In genomic region chr9:136019681-136020060, GRCh38 we compare ENCODE assay signal across 22 cellular contexts. TPM values are rescaled to one million over a fixed set of nuclear protein-coding genes. Genes with fewer than 3 reads are reported as not detected.
A peak's percentile ranks its signal among the peaks of the same experiment; 100 is the strongest.
DNase-seq lines count a peak whose midpoint lies in the region; ATAC-seq, FAIRE-seq and TF ChIP-seq lines count a peak whose summit lies in the region.
"Had no signal": no experiment of that assay in that cellular context is flagged by ENCODE, and none has a peak within 500 bp of the region (broad histone marks: within the 10 kb centered on the region; RNA-seq: fewer than 3 reads in every experiment).

No MANE protein-coding gene starts in this region.

- H2BK15ac ChIP-seq in H1 (ENCODE audit: low read length), result 0 out of 2 replicates have a peak overlapping the region, but pooled peaks have one; percentile 61

- in situ Hi-C loops in HepG2 (cut with HindIII; ENCODE audit: extremely low pct_ligation_motif_present, low pct_unique_long_range_greater_than_20kb), result no loop called here

- no peak overlapping the region for H3K14ac ChIP-seq in H1 (ENCODE audit: insufficient read length)

- no peak overlapping the region for H3K4me3 Mint-ChIP-seq in activated CD8-positive, alpha-beta memory T cell treated with anti-CD3 and anti-CD28 coated beads, Interleukin-2, amount 10 ng/mL, durations not matched to agents 7 days and 5 days
- H3K4me3 Mint-ChIP-seq in activated CD4-positive, alpha-beta T cell treated with anti-CD3 and anti-CD28 coated beads, Interleukin-2, amount 10 ng/mL, durations not matched to agents 7 days and 5 days, result no peak overlapping the region
- no peak overlapping the region for H3K4me3 Mint-ChIP-seq in activated T-cell treated with anti-CD3 and anti-CD28 coated beads, Interleukin-2, amount 50 U/mL, for 24 hours

- POLR2A ChIA-PET in HepG2 (lab: Yijun Ruan, JAX), result interaction anchor here (1.7 kb wide), 1 partner anchor 26 kb away, joined by 4 read pairs; no protein-coding TSS in a partner anchor
- POLR2A ChIA-PET in H1 (lab: Charles Lee; ENCODE audit: partially characterized antibody), result interaction anchor here (0.9 to 1.7 kb wide), 2 partner anchors 17 to 32 kb away, joined by 4 to 5 read pairs; no protein-coding TSS in a partner anchor
- POLR2A ChIA-PET in activated CD4-positive, alpha-beta T cell treated with anti-CD3 and anti-CD28 coated beads, Interleukin-2, amount 10 ng/mL, durations not matched to agents 7 days and 5 days (lab: Charles Lee), result no interaction called here

- no peaks in the 10 kb centered on the region for H3K9me3 Mint-ChIP-seq in activated CD8-positive, alpha-beta memory T cell treated with anti-CD3 and anti-CD28 coated beads, Interleukin-2, amount 10 ng/mL, durations not matched to agents 7 days and 5 days (ENCODE audit: low read depth)
- no peaks in the 10 kb centered on the region for H3K9me3 Mint-ChIP-seq in activated CD4-positive, alpha-beta T cell treated with anti-CD3 and anti-CD28 coated beads, Interleukin-2, amount 10 ng/mL, durations not matched to agents 7 days and 5 days
- H3K9me3 Mint-ChIP-seq in activated T-cell treated with anti-CD3 and anti-CD28 coated beads, Interleukin-2, amount 50 U/mL, for 24 hours, result no peaks in the 10 kb centered on the region

- H3K23me2 ChIP-seq in H1 (ENCODE audit: low read depth, low read length), result peaks cover 5% of the 10 kb centered on the region; the same call in 1 of the 2 replicates

- no peak overlapping the region for H4K5ac ChIP-seq in H1 (ENCODE audit: insufficient read length, low read depth, low read length)

- H3K9ac ChIP-seq in HepG2 (ENCODE audit: insufficient read depth, low read depth, low read length) (no peak overlapping the region), H1 (replicated peaks in 1 of 4; ENCODE audit: extremely low read depth in 1 of 4, low read depth in 3 of 4, low read length in 3 of 4) (no peak overlapping the region)
- H3K9ac ChIP-seq: KMS-11 had no signal

- DNase-seq in activated CD8-positive, alpha-beta memory T cell treated with anti-CD3 and anti-CD28 coated beads, Interleukin-2, amount 50 U/mL, for 4 hours, result peak; percentile 6
- no peak for DNase-seq in activated CD8-positive, alpha-beta memory T cell treated with anti-CD3 and anti-CD28 coated beads, Interleukin-2, amount 10 ng/mL, durations not matched to agents 7 days and 5 days
- peak in 2 of 3 donors; percentile 46 to 52 for DNase-seq in right lobe of liver
- DNase-seq in HepG2 (ENCODE audit: low spot score), result no peak
- peak in 1 of 2 experiments; percentile 41 for DNase-seq in H1 (ENCODE audit: low read depth in 1 of 2, low spot score in 2 of 2)
- DNase-seq in sigmoid colon, result peak; percentile 58
- no peak for DNase-seq in activated CD4-positive, alpha-beta T cell treated with anti-CD3 and anti-CD28 coated beads, Interleukin-2, amount 10 ng/mL, durations not matched to agents 7 days and 5 days
- no peak for DNase-seq in activated T-cell treated with anti-CD3 and anti-CD28 coated beads, Interleukin-2, amount 50 U/mL, for 24 hours
- DNase-seq: AML-193, GOT3, IMR-90, NCI-H1092 treated with DMSO at 0.1 percent for 48 hours, NCI-H1436 treated with DMSO at 0.1 percent for 48 hours, NCI-H1930, NCI-H2227 treated with DMSO at 0.1 percent for 48 hours, NCI-H510A, NCI-H748 treated with DMSO at 0.1 percent for 48 hours had no signal

- H3K27me3 ChIP-seq in right lobe of liver (no peaks in the 10 kb centered on the region), HepG2 (ENCODE audit: control insufficient read depth in 1 of 2, insufficient read depth in 2 of 2, low read length in 2 of 2) (no peaks in the 10 kb centered on the region), H1 (replicated peaks in 1 of 4; ENCODE audit: control insufficient read depth in 3 of 4, extremely low read depth in 1 of 4, insufficient read depth in 3 of 4, low read length in 3 of 4) (no peaks in the 10 kb centered on the region; a peak in 1 of 7 replicates), sigmoid colon (no peaks in the 10 kb centered on the region)

- intact Hi-C loops in right lobe of liver (cut with DNase I), result no loop called here
- intact Hi-C loops in HepG2 (cut with micrococcal nuclease; ENCODE audit: unreplicated experiment), result no loop called here
- intact Hi-C loops in sigmoid colon (cut with DNase I), result no loop called here

- peak overlapping the region; percentile 54 for H4K91ac ChIP-seq in H1 (replicated peaks; ENCODE audit: insufficient read length, low read length)

- H2BK120ac ChIP-seq in H1 (replicated peaks; ENCODE audit: low read depth, low read length), result no peak overlapping the region

- no peak overlapping the region for H3K18ac ChIP-seq in H1 (ENCODE audit: extremely low read depth, low read length)

- H3K27ac ChIP-seq in right lobe of liver, result no peak overlapping the region
- H3K27ac ChIP-seq in HepG2 (ENCODE audit: extremely low read length, insufficient read depth, low read length), result no peak overlapping the region
- no peak overlapping the region for H3K27ac ChIP-seq in H1 (ENCODE audit: low read depth, low read length)
- no peak overlapping the region for H3K27ac ChIP-seq in sigmoid colon
- H3K27ac ChIP-seq: C4-2B, KMS-11 had no signal

- H2AFZ ChIP-seq in HepG2 (ENCODE audit: low read length) (no peak overlapping the region), H1 (ENCODE audit: low read length) (no peak overlapping the region)

- H4K20me1 ChIP-seq in HepG2 (ENCODE audit: insufficient read depth, low read length) (no peaks in the 10 kb centered on the region), H1 (replicated peaks in 1 of 2; ENCODE audit: control insufficient read depth in 1 of 2, insufficient read depth in 2 of 2, low read length in 2 of 2) (peaks cover 0 to 8% of the 10 kb centered on the region in 2 experiments)

- H2BK5ac ChIP-seq in H1 (ENCODE audit: low read depth, low read length), result peak overlapping the region; percentile 35; the same call in 1 of the 2 replicates

- H3K36me3 ChIP-seq in right lobe of liver (no peaks in the 10 kb centered on the region), HepG2 (replicated peaks in 1 of 2; ENCODE audit: control insufficient read depth in 1 of 2, insufficient read depth in 2 of 2, low read length in 2 of 2) (peaks cover 10 to 16% of the 10 kb centered on the region in 2 experiments; a peak in 3 of 5 replicates), H1 (ENCODE audit: control insufficient read depth in 2 of 4, insufficient read depth in 4 of 4, low read length in 3 of 4) (no peaks in the 10 kb centered on the region; a peak in 1 of 8 replicates), sigmoid colon (peaks cover 0 to 32% (median 2%) of the 10 kb centered on the region in 4 donors)

- H3K27ac Mint-ChIP-seq in activated CD8-positive, alpha-beta memory T cell treated with anti-CD3 and anti-CD28 coated beads, Interleukin-2, amount 10 ng/mL, durations not matched to agents 7 days and 5 days, result no peak overlapping the region
- no peak overlapping the region for H3K27ac Mint-ChIP-seq in activated CD4-positive, alpha-beta T cell treated with anti-CD3 and anti-CD28 coated beads, Interleukin-2, amount 10 ng/mL, durations not matched to agents 7 days and 5 days
- H3K27ac Mint-ChIP-seq in activated T-cell treated with anti-CD3 and anti-CD28 coated beads, Interleukin-2, amount 50 U/mL, for 24 hours, result no peak overlapping the region

- no TSS peak for BruUV-seq in HepG2 (replicated peaks; lab: Mats Ljungman, UMichigan)

- TF ChIP-seq EP300 in HepG2 (IDR thresholded peaks at IDR 0.05; ENCODE audit: low read depth in 2 of 2, low read length in 2 of 2) (no peak), HepG2 (CRISPR knock-in tag; IDR thresholded peaks at IDR 0.05; ENCODE audit: borderline replicate concordance) (no peak), H1 (IDR thresholded peaks at IDR 0.05; ENCODE audit: borderline replicate concordance in 1 of 2, low read depth in 2 of 2, low read length in 2 of 2) (no peak), sigmoid colon (IDR thresholded peaks at IDR 0.05) (no peak)

- H3K4me2 ChIP-seq in HepG2 (ENCODE audit: low read depth, low read length) (no peak overlapping the region), H1 (ENCODE audit: insufficient read depth in 1 of 2, low read depth in 2 of 2, low read length in 2 of 2) (no peak overlapping the region)
- H3K4me2 ChIP-seq: KMS-11 had no signal

- no peak overlapping the region for H3K4ac ChIP-seq in H1 (replicated peaks; ENCODE audit: insufficient read length, low read depth, low read length)

- peaks cover 14% of the 10 kb centered on the region for H3K79me1 ChIP-seq in H1 (ENCODE audit: low read depth, low read length)

- ATAC-seq in activated CD8-positive, alpha-beta memory T cell treated with anti-CD3 and anti-CD28 coated beads, Interleukin-2, amount 10 ng/mL, durations not matched to agents 7 days and 5 days, result no peak
- no peak for ATAC-seq in right lobe of liver
- no peak for ATAC-seq in HepG2

- peaks cover 17% of the 10 kb centered on the region for H3K79me2 ChIP-seq in HepG2 (ENCODE audit: insufficient read depth, low read length)
- peaks cover 0 to 4% of the 10 kb centered on the region in 2 experiments; a peak in 2 of 4 replicates for H3K79me2 ChIP-seq in H1 (ENCODE audit: control insufficient read depth in 1 of 2, insufficient read depth in 2 of 2, low read length in 2 of 2)

- no peak overlapping the region for H3K23ac ChIP-seq in H1 (ENCODE audit: insufficient read length)

- CTCF ChIA-PET in activated CD8-positive, alpha-beta memory T cell treated with anti-CD3 and anti-CD28 coated beads, Interleukin-2, amount 10 ng/mL, durations not matched to agents 7 days and 5 days (lab: Charles Lee), result no interaction called here
- CTCF ChIA-PET in HepG2 (lab: Yijun Ruan, JAX; ENCODE audit: low intra/inter-chr PET ratio, low total read pairs) (no interaction called here), H1 (lab: Charles Lee; ENCODE audit: partially characterized antibody) (interaction anchor here (1.2 to 2.6 kb wide), 5 partner anchors 10 to 71 kb away, joined by 3 to 17 read pairs (median 4); no protein-coding TSS in a partner anchor)
- CTCF ChIA-PET in activated CD4-positive, alpha-beta T cell treated with anti-CD3 and anti-CD28 coated beads, Interleukin-2, amount 10 ng/mL, durations not matched to agents 7 days and 5 days (lab: Charles Lee), result no interaction called here

- TF ChIP-seq RAD21 in HepG2 (CRISPR knock-in tag; IDR thresholded peaks at IDR 0.05), result no peak
- TF ChIP-seq RAD21 in H1 (IDR thresholded peaks at IDR 0.05 in 1 of 2, conservative IDR thresholded peaks at IDR 0.05 in 1 of 2; ENCODE audit: low read depth in 2 of 2, low read length in 2 of 2), result no peak

- H2BK20ac ChIP-seq in H1 (ENCODE audit: low read length), result no peak overlapping the region

- H3K4me1 ChIP-seq in right lobe of liver (peaks cover 0 to 1% (median 0%) of the 10 kb centered on the region in 4 donors), HepG2 (ENCODE audit: insufficient read depth, low read length) (peaks cover 20% of the 10 kb centered on the region), H1 (replicated peaks in 1 of 4; ENCODE audit: control insufficient read depth in 3 of 4, insufficient read depth in 4 of 4, low read length in 3 of 4) (peaks cover 4 to 30% (median 21%) of the 10 kb centered on the region in 4 experiments), sigmoid colon (peaks cover 0 to 63% (median 52%) of the 10 kb centered on the region in 4 donors)

- H2AK5ac ChIP-seq in H1 (ENCODE audit: low read depth, low read length), result no peak overlapping the region

- no peak overlapping the region for H3K56ac ChIP-seq in H1 (replicated peaks; ENCODE audit: insufficient read length, low read depth, low read length)

- TF ChIP-seq CTCF in right lobe of liver (IDR thresholded peaks at IDR 0.05) (no peak), HepG2 (CRISPR knock-in tag; IDR thresholded peaks at IDR 0.05) (no peak), H1 (IDR thresholded peaks at IDR 0.05; ENCODE audit: control extremely low read depth in 1 of 3, insufficient read depth in 1 of 3, low read depth in 1 of 3, low read length in 3 of 3) (no peak), sigmoid colon (IDR thresholded peaks at IDR 0.05) (no peak)

- peaks cover 7% of the 10 kb centered on the region for H3K4me1 Mint-ChIP-seq in activated CD8-positive, alpha-beta memory T cell treated with anti-CD3 and anti-CD28 coated beads, Interleukin-2, amount 10 ng/mL, durations not matched to agents 7 days and 5 days
- H3K4me1 Mint-ChIP-seq in activated CD4-positive, alpha-beta T cell treated with anti-CD3 and anti-CD28 coated beads, Interleukin-2, amount 10 ng/mL, durations not matched to agents 7 days and 5 days, result no peaks in the 10 kb centered on the region
- H3K4me1 Mint-ChIP-seq in activated T-cell treated with anti-CD3 and anti-CD28 coated beads, Interleukin-2, amount 50 U/mL, for 24 hours (ENCODE audit: low read depth), result peaks cover 6% of the 10 kb centered on the region

- FAIRE-seq in HepG2 (lab: Jason Lieb, UNC), result no peak
- no peak for FAIRE-seq in H1 (lab: Jason Lieb, UNC)
- FAIRE-seq: G401.6, GM12892, HTR-8/SVneo had no signal

- no peak overlapping the region for H2BK12ac ChIP-seq in H1 (ENCODE audit: low read depth, low read length)

- 90% methylated on average over 8 of the region's 19 CpGs for WGBS in right lobe of liver (ENCODE audit: insufficient coverage, low coverage, low lambda C conversion rate, missing lambda C conversion rate)
- WGBS in HepG2 (ENCODE audit: low lambda C conversion rate), result 97% methylated on average over 18 of the region's 19 CpGs
- 86% methylated on average over 11 of the region's 19 CpGs; no CpG with 5 or more reads in 1 of the 2 experiments for WGBS in H1 (ENCODE audit: extremely low coverage in 1 of 2, insufficient coverage in 1 of 2, insufficient read length in 1 of 2, insufficient replicate concordance in 2 of 2, low coverage in 1 of 2, low lambda C conversion rate in 2 of 2, missing lambda C conversion rate in 1 of 2), 2 experiments
- 95 to 97% methylated on average over 19 of the region's 19 CpGs for WGBS in sigmoid colon, 2 donors

- no peak overlapping the region; the same call in 1 of the 2 replicates for H4K8ac ChIP-seq in H1 (ENCODE audit: extremely low read depth, insufficient read depth, low read length)

- H3K4me3 ChIP-seq in right lobe of liver (no peak overlapping the region), HepG2 (replicated peaks in 1 of 3; ENCODE audit: insufficient read depth in 1 of 3, low read depth in 2 of 3, low read length in 3 of 3) (no peak overlapping the region), H1 (ENCODE audit: extremely low read depth in 1 of 4, insufficient read depth in 2 of 4, low read depth in 3 of 4, low read length in 4 of 4) (no peak overlapping the region), sigmoid colon (no peak overlapping the region)

- no peaks in the 10 kb centered on the region for H3K27me3 Mint-ChIP-seq in activated CD8-positive, alpha-beta memory T cell treated with anti-CD3 and anti-CD28 coated beads, Interleukin-2, amount 10 ng/mL, durations not matched to agents 7 days and 5 days
- H3K27me3 Mint-ChIP-seq in activated CD4-positive, alpha-beta T cell treated with anti-CD3 and anti-CD28 coated beads, Interleukin-2, amount 10 ng/mL, durations not matched to agents 7 days and 5 days, result no peaks in the 10 kb centered on the region
- H3K27me3 Mint-ChIP-seq in activated T-cell treated with anti-CD3 and anti-CD28 coated beads, Interleukin-2, amount 50 U/mL, for 24 hours, result no peaks in the 10 kb centered on the region

- H3K9me3 ChIP-seq in right lobe of liver (no peaks in the 10 kb centered on the region), HepG2 (ENCODE audit: low read length) (no peaks in the 10 kb centered on the region), H1 (ENCODE audit: insufficient read depth in 2 of 2, low read depth in 1 of 2, low read length in 1 of 2) (no peaks in the 10 kb centered on the region), sigmoid colon (no peaks in the 10 kb centered on the region)

- no peaks in the 10 kb centered on the region for H3K36me3 Mint-ChIP-seq in activated CD8-positive, alpha-beta memory T cell treated with anti-CD3 and anti-CD28 coated beads, Interleukin-2, amount 10 ng/mL, durations not matched to agents 7 days and 5 days
- H3K36me3 Mint-ChIP-seq in activated CD4-positive, alpha-beta T cell treated with anti-CD3 and anti-CD28 coated beads, Interleukin-2, amount 10 ng/mL, durations not matched to agents 7 days and 5 days (ENCODE audit: low read depth), result no peaks in the 10 kb centered on the region
- H3K36me3 Mint-ChIP-seq in activated T-cell treated with anti-CD3 and anti-CD28 coated beads, Interleukin-2, amount 50 U/mL, for 24 hours (ENCODE audit: low read depth), result no peaks in the 10 kb centered on the region

- TF ChIP-seq POLR2A in right lobe of liver (IDR thresholded peaks at IDR 0.05) (no peak), HepG2 (IDR thresholded peaks at IDR 0.05; ENCODE audit: insufficient read depth in 1 of 2, low read depth in 2 of 2, low read length in 2 of 2) (no peak), H1 (IDR thresholded peaks at IDR 0.05; ENCODE audit: control extremely low read depth in 1 of 2, low read depth in 2 of 2, low read length in 2 of 2) (no peak), sigmoid colon (IDR thresholded peaks at IDR 0.05) (no peak)

RNA-seq across cellular contexts. Expression of gene UBAC1, which starts 58.5 kb away (rescaled TPM):
- 10 to 100 TPM; 32.6 to 36.5 TPM for total RNA-seq in activated CD8-positive, alpha-beta memory T cell treated with anti-CD3 and anti-CD28 coated beads, Interleukin-2, amount 10 ng/mL, durations not matched to agents 7 days and 5 days
- 10 to 100 TPM; 15.2 to 27.0 (median 16.5) TPM for total RNA-seq in right lobe of liver
- 28.7 and 32.2 TPM in 2 replicates for total RNA-seq in HepG2 (2016; rRNA removed; fragmentation: Illumina TruSeq; extraction: Trizol)
- total RNA-seq in HepG2 (2016; cell fraction: cytosol; rRNA removed; fragmentation: Illumina TruSeq; extraction: Trizol; ENCODE audit: low read depth), result 64.3 and 65.0 TPM in 2 replicates
- 24.0 and 31.6 TPM in 2 replicates for total RNA-seq in HepG2 (2016; cell fraction: insoluble cytoplasmic fraction; rRNA removed; fragmentation: Illumina TruSeq; extraction: Trizol)
- 72.1 and 78.0 TPM in 2 replicates for total RNA-seq in HepG2 (2016; cell fraction: membrane; rRNA removed; fragmentation: Illumina TruSeq; extraction: Trizol)
- 18.2 and 19.5 TPM in 2 replicates for total RNA-seq in HepG2 (2016; cell fraction: nucleus; rRNA removed; fragmentation: Illumina TruSeq; extraction: Trizol)
- polyA plus RNA-seq in HepG2 (2011; rRNA removed), result 30.2 and 34.1 TPM in 2 replicates
- 21.2 and 27.8 TPM in 2 replicates for polyA plus RNA-seq in HepG2 (2011; cell fraction: cytosol; rRNA removed)
- polyA plus RNA-seq in HepG2 (2011; cell fraction: nucleus; rRNA removed), result 62.0 and 64.4 TPM in 2 replicates
- polyA plus RNA-seq in HepG2 (2012), result 11.8 and 12.0 TPM in 2 replicates
- 61.3 and 64.0 TPM in 2 replicates for polyA plus RNA-seq in HepG2 (2016; cell fraction: cytosol; fragmentation: Illumina TruSeq; extraction: Trizol; ENCODE audit: low read depth)
- 30.7 and 32.1 TPM in 2 replicates for polyA plus RNA-seq in HepG2 (2016; cell fraction: insoluble cytoplasmic fraction; fragmentation: Illumina TruSeq; extraction: Trizol; ENCODE audit: low read depth)
- polyA plus RNA-seq in HepG2 (2016; cell fraction: membrane; fragmentation: Illumina TruSeq; extraction: Trizol; ENCODE audit: low read depth), result 65.3 TPM in 2 replicates
- polyA plus RNA-seq in HepG2 (2016; cell fraction: nucleus; fragmentation: Illumina TruSeq; extraction: Trizol; ENCODE audit: insufficient read depth, low read depth), result 36.3 and 39.7 TPM in 2 replicates
- 13.4 and 58.0 TPM in 2 replicates for polyA minus RNA-seq in HepG2 (2011; rRNA and poly(A)+ RNA removed; ENCODE audit: low replicate concordance)
- 6.0 and 8.0 TPM in 2 replicates for polyA minus RNA-seq in HepG2 (2011; cell fraction: cytosol; rRNA and poly(A)+ RNA removed)
- 11.2 and 18.6 TPM in 2 replicates for polyA minus RNA-seq in HepG2 (2011; cell fraction: nucleus; rRNA and poly(A)+ RNA removed)
- 59.3 and 63.1 TPM in 2 replicates for total RNA-seq in H1 (2021; fragmentation: NEBNext Ultra II Directional; extraction: Animal tissue kit (Norgen Biotek cat#: 25700))
- polyA plus RNA-seq in H1 (2011; rRNA removed), result 85.2 and 105 TPM in 2 replicates
- 74.8 TPM for polyA plus RNA-seq in H1 (2011; cell fraction: cytosol; rRNA removed)
- 68.0 TPM for polyA plus RNA-seq in H1 (2011; cell fraction: nucleus; rRNA removed)
- polyA plus RNA-seq in H1 (2012, experiment 1 of 2), result 40.4 to 56.7 TPM (median 50.5 TPM) in 4 replicates
- polyA plus RNA-seq in H1 (2012, experiment 2 of 2), result 65.3 TPM
- polyA plus RNA-seq in H1 (2013, experiment 1 of 2), result 51.1 TPM
- polyA plus RNA-seq in H1 (2013, experiment 2 of 2), result 54.0 TPM
- polyA minus RNA-seq in H1 (2011; rRNA and poly(A)+ RNA removed), result 21.6 and 41.3 TPM in 2 replicates
- 26.6 TPM for polyA minus RNA-seq in H1 (2011; cell fraction: cytosol; rRNA and poly(A)+ RNA removed)
- 19.2 TPM for polyA minus RNA-seq in H1 (2011; cell fraction: nucleus; rRNA and poly(A)+ RNA removed)
- total RNA-seq in sigmoid colon, result 10 to 100 TPM; 57.4 to 80.9 (median 67.3) TPM
- 10 to 100 TPM; 60.8 to 76.3 (median 71.8) TPM for polyA plus RNA-seq in sigmoid colon
- total RNA-seq in activated CD4-positive, alpha-beta T cell treated with anti-CD3 and anti-CD28 coated beads, Interleukin-2, amount 10 ng/mL, durations not matched to agents 7 days and 5 days, result 10 to 100 TPM; 29.7 to 32.6 TPM

Comparison
In these comparisons a context has a peak if more than half of its experiments do, and no peak if none do; other contexts are left out.
1. DNase-seq: peak in activated CD8-positive, alpha-beta memory T cell treated with anti-CD3 and anti-CD28 coated beads, Interleukin-2, amount 50 U/mL, for 4 hours (single experiment), right lobe of liver (2 of 3) and sigmoid colon (single experiment); none in activated CD8-positive, alpha-beta memory T cell treated with anti-CD3 and anti-CD28 coated beads, Interleukin-2, amount 10 ng/mL, durations not matched to agents 7 days and 5 days (single experiment), HepG2 (single experiment), activated CD4-positive, alpha-beta T cell treated with anti-CD3 and anti-CD28 coated beads, Interleukin-2, amount 10 ng/mL, durations not matched to agents 7 days and 5 days (single experiment) and activated T-cell treated with anti-CD3 and anti-CD28 coated beads, Interleukin-2, amount 50 U/mL, for 24 hours (single experiment).